In the genomic region with DNA sequence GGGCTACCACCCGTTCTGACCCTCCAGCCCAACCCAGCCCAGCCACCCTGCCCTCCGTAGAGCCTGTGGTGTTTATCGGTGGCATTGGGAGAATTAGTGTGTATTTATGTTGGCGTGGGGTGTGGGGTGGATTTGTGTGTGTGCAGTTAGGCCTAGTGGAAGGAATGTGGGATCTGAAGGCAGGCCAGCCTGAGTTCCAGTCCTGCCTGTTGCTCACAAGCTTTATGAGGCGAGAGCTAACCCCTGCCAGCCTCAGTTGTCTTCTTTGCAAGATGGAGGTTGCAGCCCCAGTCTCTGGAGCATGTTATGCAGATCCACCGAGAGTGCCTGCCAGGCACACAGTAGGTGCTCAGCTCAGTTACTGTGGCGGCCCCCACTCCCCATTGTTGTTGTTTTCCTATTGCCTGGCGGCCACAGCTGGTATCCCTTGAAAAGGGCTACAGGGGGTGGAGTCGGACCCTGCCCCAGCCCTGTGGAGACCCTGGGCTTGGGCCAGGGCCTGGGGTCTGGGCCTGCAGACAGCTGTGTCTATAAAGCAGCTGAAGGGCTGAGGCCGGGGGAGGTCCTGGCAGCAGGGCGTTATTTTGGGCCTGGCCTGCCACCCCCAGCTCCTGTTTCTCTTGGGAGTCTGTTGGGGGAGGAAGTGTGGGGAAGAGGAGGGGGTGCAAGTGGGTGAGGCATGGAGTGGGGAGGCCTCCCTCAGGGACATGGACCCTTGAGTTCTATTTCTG, we compare ENCODE assay signal across 2 cellular contexts.
TF ChIP-seq lines count a peak whose summit lies in the region.

No MANE protein-coding gene starts in this region.

TF ChIP-seq in H1, 55 proteins besides CTCF, POLR2A, EP300 and RAD21 (continues in another document):
- no peak for TF ChIP-seq PHF8 (conservative IDR thresholded peaks at IDR 0.05; ENCODE audit: low read depth, low read length)
- no peak for TF ChIP-seq ZNF274 (IDR thresholded peaks at IDR 0.05; ENCODE audit: borderline replicate concordance, extremely low read depth, low read length)
- TF ChIP-seq SIX5 (IDR thresholded peaks at IDR 0.05; ENCODE audit: low read depth, low read length), result no peak
- TF ChIP-seq CEBPB (IDR thresholded peaks at IDR 0.05; ENCODE audit: low read depth, low read length), result no peak
- no peak for TF ChIP-seq JUND (IDR thresholded peaks at IDR 0.05; ENCODE audit: low read length)
- TF ChIP-seq TBP (IDR thresholded peaks at IDR 0.05; ENCODE audit: low read depth, low read length), result no peak
- TF ChIP-seq POLR2AphosphoS5 (IDR thresholded peaks at IDR 0.05; ENCODE audit: low read depth, low read length), result peak; percentile 16; the same call in 1 of the 2 replicates
- TF ChIP-seq SRF (IDR thresholded peaks at IDR 0.05; ENCODE audit: low read depth, low read length), result no peak
- peak; percentile 87 for TF ChIP-seq TEAD4 (IDR thresholded peaks at IDR 0.05; ENCODE audit: low read depth, low read length)
- no peak for TF ChIP-seq POU5F1 (IDR thresholded peaks at IDR 0.05; ENCODE audit: low read depth, low read length)
- TF ChIP-seq SAP30 (IDR thresholded peaks at IDR 0.05; ENCODE audit: insufficient read depth, insufficient replicate concordance, low read length), result no peak
- no peak for TF ChIP-seq NRF1 (IDR thresholded peaks at IDR 0.05; ENCODE audit: low read depth, low read length)
- no peak for TF ChIP-seq MAFK (IDR thresholded peaks at IDR 0.05; ENCODE audit: low read depth, low read length)
- TF ChIP-seq, protein P1, sequence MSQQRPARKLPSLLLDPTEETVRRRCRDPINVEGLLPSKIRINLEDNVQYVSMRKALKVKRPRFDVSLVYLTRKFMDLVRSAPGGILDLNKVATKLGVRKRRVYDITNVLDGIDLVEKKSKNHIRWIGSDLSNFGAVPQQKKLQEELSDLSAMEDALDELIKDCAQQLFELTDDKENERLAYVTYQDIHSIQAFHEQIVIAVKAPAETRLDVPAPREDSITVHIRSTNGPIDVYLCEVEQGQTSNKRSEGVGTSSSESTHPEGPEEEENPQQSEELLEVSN (IDR thresholded peaks at IDR 0.05), result no peak
- TF ChIP-seq, protein P2, sequence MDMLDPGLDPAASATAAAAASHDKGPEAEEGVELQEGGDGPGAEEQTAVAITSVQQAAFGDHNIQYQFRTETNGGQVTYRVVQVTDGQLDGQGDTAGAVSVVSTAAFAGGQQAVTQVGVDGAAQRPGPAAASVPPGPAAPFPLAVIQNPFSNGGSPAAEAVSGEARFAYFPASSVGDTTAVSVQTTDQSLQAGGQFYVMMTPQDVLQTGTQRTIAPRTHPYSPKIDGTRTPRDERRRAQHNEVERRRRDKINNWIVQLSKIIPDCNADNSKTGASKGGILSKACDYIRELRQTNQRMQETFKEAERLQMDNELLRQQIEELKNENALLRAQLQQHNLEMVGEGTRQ (IDR thresholded peaks at IDR 0.05; ENCODE audit: low read length), result no peak
- TF ChIP-seq TCF12 (IDR thresholded peaks at IDR 0.05; ENCODE audit: low read depth, low read length), result no peak
- TF ChIP-seq SIRT6 (IDR thresholded peaks at IDR 0.05; ENCODE audit: low read length), result no peak
- peak; percentile 77 for TF ChIP-seq YY1 (IDR thresholded peaks at IDR 0.05; ENCODE audit: low read depth, low read length)
- TF ChIP-seq, protein P3, sequence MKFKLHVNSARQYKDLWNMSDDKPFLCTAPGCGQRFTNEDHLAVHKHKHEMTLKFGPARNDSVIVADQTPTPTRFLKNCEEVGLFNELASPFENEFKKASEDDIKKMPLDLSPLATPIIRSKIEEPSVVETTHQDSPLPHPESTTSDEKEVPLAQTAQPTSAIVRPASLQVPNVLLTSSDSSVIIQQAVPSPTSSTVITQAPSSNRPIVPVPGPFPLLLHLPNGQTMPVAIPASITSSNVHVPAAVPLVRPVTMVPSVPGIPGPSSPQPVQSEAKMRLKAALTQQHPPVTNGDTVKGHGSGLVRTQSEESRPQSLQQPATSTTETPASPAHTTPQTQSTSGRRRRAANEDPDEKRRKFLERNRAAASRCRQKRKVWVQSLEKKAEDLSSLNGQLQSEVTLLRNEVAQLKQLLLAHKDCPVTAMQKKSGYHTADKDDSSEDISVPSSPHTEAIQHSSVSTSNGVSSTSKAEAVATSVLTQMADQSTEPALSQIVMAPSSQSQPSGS (IDR thresholded peaks at IDR 0.05; ENCODE audit: low read length), result no peak
- no peak for TF ChIP-seq SUZ12 (IDR thresholded peaks at IDR 0.05; ENCODE audit: low read length)
- TF ChIP-seq CTBP2 (IDR thresholded peaks at IDR 0.05; ENCODE audit: borderline replicate concordance, insufficient read depth, insufficient read length, low read length), result peak; percentile 56
- no peak for TF ChIP-seq RXRA (IDR thresholded peaks at IDR 0.05; ENCODE audit: insufficient read depth, low read depth, low read length)
- TF ChIP-seq, protein P4, sequence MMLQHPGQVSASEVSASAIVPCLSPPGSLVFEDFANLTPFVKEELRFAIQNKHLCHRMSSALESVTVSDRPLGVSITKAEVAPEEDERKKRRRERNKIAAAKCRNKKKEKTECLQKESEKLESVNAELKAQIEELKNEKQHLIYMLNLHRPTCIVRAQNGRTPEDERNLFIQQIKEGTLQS (IDR thresholded peaks at IDR 0.05; ENCODE audit: insufficient read depth, low read depth, low read length), result no peak
- TF ChIP-seq HDAC6 (IDR thresholded peaks at IDR 0.05; ENCODE audit: low read depth, low read length), result peak; percentile 41
- TF ChIP-seq GABPA (IDR thresholded peaks at IDR 0.05; ENCODE audit: borderline replicate concordance, insufficient read depth, low read length), result no peak
- no peak for TF ChIP-seq JUN (IDR thresholded peaks at IDR 0.05; ENCODE audit: low read depth, low read length)
- no peak for TF ChIP-seq EZH2 (IDR thresholded peaks at IDR 0.05; ENCODE audit: low read depth, low read length, severe bottlenecking)
- TF ChIP-seq RNF2 (IDR thresholded peaks at IDR 0.05; ENCODE audit: borderline replicate concordance, low read depth, low read length, missing control alignments, poor library complexity, severe bottlenecking), result no peak
- TF ChIP-seq BCL11A (IDR thresholded peaks at IDR 0.05; ENCODE audit: low read depth in 2 of 2, low read length in 2 of 2), result no peak
- TF ChIP-seq KDM4A (IDR thresholded peaks at IDR 0.05; ENCODE audit: low read depth, low read length, severe bottlenecking), result no peak
- peak; percentile 9; the same call in 1 of the 2 replicates for TF ChIP-seq KDM1A (IDR thresholded peaks at IDR 0.05; ENCODE audit: borderline replicate concordance, low read length)
- no peak for TF ChIP-seq CBX5 (IDR thresholded peaks at IDR 0.05; ENCODE audit: low read depth, low read length)
- no peak for TF ChIP-seq RBBP5 (IDR thresholded peaks at IDR 0.05; ENCODE audit: borderline replicate concordance, low read depth, low read length)
- TF ChIP-seq FOSL1 (IDR thresholded peaks at IDR 0.05; ENCODE audit: insufficient read depth, low read depth, low read length), result no peak
- no peak for TF ChIP-seq GTF2F1 (IDR thresholded peaks at IDR 0.05; ENCODE audit: borderline replicate concordance, low read depth, low read length)
- no peak for TF ChIP-seq EGR1 (IDR thresholded peaks at IDR 0.05; ENCODE audit: borderline replicate concordance, low read depth, low read length)
- TF ChIP-seq SP4 (IDR thresholded peaks at IDR 0.05; ENCODE audit: low read length), result no peak
- TF ChIP-seq, protein P5, sequence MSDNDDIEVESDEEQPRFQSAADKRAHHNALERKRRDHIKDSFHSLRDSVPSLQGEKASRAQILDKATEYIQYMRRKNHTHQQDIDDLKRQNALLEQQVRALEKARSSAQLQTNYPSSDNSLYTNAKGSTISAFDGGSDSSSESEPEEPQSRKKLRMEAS (IDR thresholded peaks at IDR 0.05), result no peak
- TF ChIP-seq KDM5A (IDR thresholded peaks at IDR 0.05; ENCODE audit: low read length), result no peak
- 0 out of 2 replicates have a peak, but pooled peaks have one; percentile 24 for TF ChIP-seq CREB1 (IDR thresholded peaks at IDR 0.05)

TF ChIP-seq in liver, 16 proteins besides CTCF, POLR2A, EP300 and RAD21:
- TF ChIP-seq SP1 (IDR thresholded peaks at IDR 0.05) (no peak), HNF4G (IDR thresholded peaks at IDR 0.05) (no peak), GABPA (IDR thresholded peaks at IDR 0.05 in 1 of 2, conservative IDR thresholded peaks at IDR 0.05 in 1 of 2) (no peak), TAF1 (conservative IDR thresholded peaks at IDR 0.05) (no peak), NR2F2 (IDR thresholded peaks at IDR 0.05) (no peak), EGR1 (IDR thresholded peaks at IDR 0.05; ENCODE audit: low read depth in 2 of 2) (no peak), JUND (IDR thresholded peaks at IDR 0.05) (no peak)
- TF ChIP-seq, protein P5 (IDR thresholded peaks at IDR 0.05), result no peak
- TF ChIP-seq, protein P4 (IDR thresholded peaks at IDR 0.05), result no peak
